Comparison of ENCODE assay signal across 8 cellular contexts in the genomic region with DNA sequence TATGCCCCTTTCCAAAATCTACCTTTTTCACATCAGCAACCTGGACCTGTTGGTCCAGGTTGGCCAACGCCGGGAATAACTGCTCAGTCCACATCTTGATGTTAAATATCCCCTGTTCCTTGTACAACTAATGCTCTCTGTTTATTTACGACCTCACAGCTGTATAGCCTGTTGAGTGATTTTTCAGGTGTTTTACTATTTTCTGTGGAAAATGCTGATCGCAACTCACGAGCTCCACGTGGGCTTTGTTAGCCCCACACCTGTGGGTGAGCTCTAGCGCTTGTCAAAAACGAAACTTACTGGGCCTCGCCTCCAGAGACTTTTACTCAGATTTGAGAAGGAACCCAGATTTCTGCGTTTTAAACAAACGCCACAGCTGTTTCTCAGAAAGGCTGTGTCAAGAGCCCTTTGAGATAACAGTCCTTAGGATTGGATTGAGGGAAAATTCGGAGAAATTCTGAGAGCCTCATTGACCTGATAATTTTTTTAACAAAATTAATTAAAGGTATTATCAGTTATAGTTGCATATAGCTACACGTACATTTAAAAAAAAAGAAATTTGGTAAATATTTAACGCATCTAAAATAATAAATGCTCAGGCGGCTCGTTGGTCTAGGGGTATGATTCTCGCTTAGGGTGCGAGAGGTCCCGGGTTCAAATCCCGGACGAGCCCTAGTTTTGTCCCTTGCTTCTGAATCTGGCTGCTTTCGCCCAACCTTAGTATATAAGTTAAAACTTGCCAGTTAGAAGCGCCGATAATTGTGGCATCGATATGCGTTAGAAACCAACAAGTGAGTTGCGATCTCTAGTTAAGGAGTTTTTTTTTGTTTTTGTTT. TPM values are rescaled to one million over a fixed set of nuclear protein-coding genes. Genes with fewer than 3 reads are reported as not detected.
A peak's percentile ranks its signal among the peaks of the same experiment; 100 is the strongest.
DNase-seq lines count a peak whose midpoint lies in the region; ATAC-seq and TF ChIP-seq lines count a peak whose summit lies in the region.

No MANE protein-coding gene starts in this region.

- peak; percentile 23 for ATAC-seq in activated naive CD8-positive, alpha-beta T cell treated with anti-CD3 and anti-CD28 coated beads, Interleukin-2, amount 10 ng/mL, durations not matched to agents 7 days and 5 days (ENCODE audit: low read depth)
- ATAC-seq in GM19397 (IDR thresholded peaks at IDR 0.05; ENCODE audit: unreplicated experiment): no peak

- intact Hi-C loops in sigmoid colon (cut with DNase I): loop anchor here (5.0 kb wide), 1 partner anchor 243 kb away; no protein-coding TSS in a partner anchor

- 6 to 16% methylated on average over 27 of the region's 27 CpGs for WGBS in sigmoid colon, 2 donors

- no peak overlapping the region for H3K27ac Mint-ChIP-seq in activated naive CD8-positive, alpha-beta T cell treated with anti-CD3 and anti-CD28 coated beads, Interleukin-2, amount 10 ng/mL, durations not matched to agents 7 days and 5 days

- H3K27me3 Mint-ChIP-seq in activated naive CD8-positive, alpha-beta T cell treated with anti-CD3 and anti-CD28 coated beads, Interleukin-2, amount 10 ng/mL, durations not matched to agents 7 days and 5 days: no peaks in the 10 kb centered on the region

- peak overlapping the region; percentile 55 for H3K4me3 Mint-ChIP-seq in activated naive CD8-positive, alpha-beta T cell treated with anti-CD3 and anti-CD28 coated beads, Interleukin-2, amount 10 ng/mL, durations not matched to agents 7 days and 5 days

- H3K36me3 ChIP-seq in right atrium auricular region: no peaks in the 10 kb centered on the region
- no peaks in the 10 kb centered on the region for H3K36me3 ChIP-seq in sigmoid colon

- H3K4me3 ChIP-seq in HL-60 (replicated peaks; ENCODE audit: insufficient read depth, low read length) (peak overlapping the region; percentile 76), right atrium auricular region (peak overlapping the region; percentile 6 to 56), sigmoid colon (peak overlapping the region in 3 of 4 donors; percentile 5 to 51 (median 50))

- H3K36me3 Mint-ChIP-seq in activated naive CD8-positive, alpha-beta T cell treated with anti-CD3 and anti-CD28 coated beads, Interleukin-2, amount 10 ng/mL, durations not matched to agents 7 days and 5 days: no peaks in the 10 kb centered on the region

- no peak for TF ChIP-seq EP300 in sigmoid colon (IDR thresholded peaks at IDR 0.05)

- TF ChIP-seq POLR2A in sigmoid colon (IDR thresholded peaks at IDR 0.05): no peak

- no peak for TF ChIP-seq CTCF in HL-60 (IDR thresholded peaks at IDR 0.05; ENCODE audit: insufficient read depth, low read length)
- no peak for TF ChIP-seq CTCF in right atrium auricular region (IDR thresholded peaks at IDR 0.05)
- TF ChIP-seq CTCF in sigmoid colon (IDR thresholded peaks at IDR 0.05): no peak

- no peaks in the 10 kb centered on the region for H3K9me3 Mint-ChIP-seq in activated naive CD8-positive, alpha-beta T cell treated with anti-CD3 and anti-CD28 coated beads, Interleukin-2, amount 10 ng/mL, durations not matched to agents 7 days and 5 days

- H3K27me3 ChIP-seq in HL-60 (ENCODE audit: insufficient read depth, poor library complexity, severe bottlenecking) (no peaks in the 10 kb centered on the region), right atrium auricular region (no peaks in the 10 kb centered on the region), sigmoid colon (no peaks in the 10 kb centered on the region)

- POLR2A ChIA-PET in activated naive CD8-positive, alpha-beta T cell treated with anti-CD3 and anti-CD28 coated beads, Interleukin-2, amount 10 ng/mL, durations not matched to agents 7 days and 5 days (lab: Charles Lee): interaction anchor here (1.0 to 2.7 kb wide), 4 partner anchors 15 to 81 kb away, joined by 3 to 24 read pairs (median 6); a partner anchor contains a TSS

- H3K4me1 ChIP-seq in right atrium auricular region (peaks cover 0 to 17% of the 10 kb centered on the region in 2 donors), sigmoid colon (peaks cover 4 to 22% (median 9%) of the 10 kb centered on the region in 4 donors)

- H3K4me1 Mint-ChIP-seq in activated naive CD8-positive, alpha-beta T cell treated with anti-CD3 and anti-CD28 coated beads, Interleukin-2, amount 10 ng/mL, durations not matched to agents 7 days and 5 days: peaks cover 19% of the 10 kb centered on the region

- DNase-seq in EL (peak; percentile 84), HL-60 (ENCODE audit: low read depth in 1 of 2, low spot score in 1 of 2) (peak in 1 of 2 experiments; percentile 49), SK-N-DZ (ENCODE audit: low spot score) (peak; percentile 72), right atrium auricular region (ENCODE audit: low spot score) (no peak), sigmoid colon (no peak), ACHN (no peak)
- no peak for DNase-seq in activated naive CD8-positive, alpha-beta T cell treated with anti-CD3 and anti-CD28 coated beads, Interleukin-2, amount 10 ng/mL, durations not matched to agents 7 days and 5 days

- H3K27ac ChIP-seq in HL-60 (replicated peaks): no peak overlapping the region
- H3K27ac ChIP-seq in right atrium auricular region: peak overlapping the region; percentile 85 to 87
- peak overlapping the region; percentile 38 to 89 (median 79) for H3K27ac ChIP-seq in sigmoid colon

- in situ Hi-C loops in ACHN (cut with HindIII; ENCODE audit: low pct_ligation_motif_present, low pct_unique_long_range_greater_than_20kb, low sequenced_read_pairs): no loop called here

- H3K9me3 ChIP-seq in right atrium auricular region (no peaks in the 10 kb centered on the region), sigmoid colon (no peaks in the 10 kb centered on the region)

RNA-seq across cellular contexts. Expression of a gene that starts 16.7 kb away (rescaled TPM):
- 128 and 134 TPM in 2 replicates for polyA plus RNA-seq in SK-N-DZ (2014; cell fraction: cytosol; rRNA removed)
- polyA plus RNA-seq in SK-N-DZ (2014; cell fraction: nucleus; rRNA removed): 60.1 and 87.1 TPM in 2 replicates
- total RNA-seq in activated naive CD8-positive, alpha-beta T cell treated with anti-CD3 and anti-CD28 coated beads, Interleukin-2, amount 10 ng/mL, durations not matched to agents 7 days and 5 days: 10 to 100 TPM; 83.1 to 86.4 TPM
- 10 to 100 TPM; 36.1 to 52.5 TPM for total RNA-seq in right atrium auricular region
- total RNA-seq in sigmoid colon: 100 to 1,000 TPM in 1 of 4 donors, 10 to 100 TPM in 3; 70.6 to 104 (median 77.2) TPM
- polyA plus RNA-seq in sigmoid colon: 10 to 100 TPM; 55.9 to 67.2 (median 56.2) TPM

RNA-seq across cellular contexts. Expression of a gene that starts 41.9 kb away (rescaled TPM):
- 24.2 and 28.6 TPM in 2 replicates for polyA plus RNA-seq in SK-N-DZ (2014; cell fraction: cytosol; rRNA removed)
- polyA plus RNA-seq in SK-N-DZ (2014; cell fraction: nucleus; rRNA removed): 17.9 and 18.7 TPM in 2 replicates
- 10 to 100 TPM; 28.3 to 31.7 TPM for total RNA-seq in activated naive CD8-positive, alpha-beta T cell treated with anti-CD3 and anti-CD28 coated beads, Interleukin-2, amount 10 ng/mL, durations not matched to agents 7 days and 5 days
- total RNA-seq in right atrium auricular region: 1 to 10 TPM; 7.3 to 8.8 TPM
- 10 to 100 TPM; 10.2 to 19.4 (median 15.8) TPM for total RNA-seq in sigmoid colon
- polyA plus RNA-seq in sigmoid colon: 10 to 100 TPM; 12.6 to 21.3 (median 19.8) TPM

RNA-seq across cellular contexts. Expression of a gene that starts 54.8 kb away (rescaled TPM):
- 0.03 and 0.16 TPM in 2 replicates for polyA plus RNA-seq in SK-N-DZ (2014; cell fraction: cytosol; rRNA removed)
- polyA plus RNA-seq in SK-N-DZ (2014; cell fraction: nucleus; rRNA removed): 0.17 TPM in 1 of 2 replicates, not detected in the other
- under 1 TPM in 1 of 2 experiments, not detected in 1; 0.11 TPM for total RNA-seq in activated naive CD8-positive, alpha-beta T cell treated with anti-CD3 and anti-CD28 coated beads, Interleukin-2, amount 10 ng/mL, durations not matched to agents 7 days and 5 days
- not detected for total RNA-seq in right atrium auricular region
- total RNA-seq in sigmoid colon: under 1 TPM in 1 of 4 donors, not detected in 3; 0.28 TPM
- polyA plus RNA-seq in sigmoid colon: under 1 TPM in 1 of 3 donors, not detected in 2; 0.20 TPM

Comparison
In these comparisons a context has a peak if more than half of its experiments do, and no peak if none do; other contexts are left out.
1. DNase-seq: peak in EL (single experiment) and SK-N-DZ (single experiment); none in activated naive CD8-positive, alpha-beta T cell treated with anti-CD3 and anti-CD28 coated beads, Interleukin-2, amount 10 ng/mL, durations not matched to agents 7 days and 5 days (single experiment), right atrium auricular region (single experiment), sigmoid colon (single experiment) and ACHN (single experiment).
2. Peak in every context shown above with its lines, with median percentiles within 50 percentile points of each other: H3K4me3 ChIP-seq.